25 cellular contexts compared by ENCODE assay signal in genomic region chr10:45599021-45599603, GRCh38.
"Had no signal": no experiment of that assay in that cellular context is flagged by ENCODE, and none has a peak within 500 bp of the region (broad histone marks: within the 10 kb centered on the region; RNA-seq: fewer than 3 reads in every experiment).

No MANE protein-coding gene starts in this region.

- H3K27me3 ChIP-seq: right atrium auricular region had no signal

- H3K4me3 ChIP-seq: esophagus muscularis mucosa, heart right ventricle, neural progenitor cell, right atrium auricular region, tibial nerve had no signal

- H3K4me2 ChIP-seq: neural progenitor cell had no signal

- H3K27ac ChIP-seq: brain microvascular endothelial cell, esophagus muscularis mucosa, foreskin keratinocyte, heart right ventricle, neural progenitor cell, right atrium auricular region, tibial nerve had no signal

- H3K36me3 ChIP-seq: brain microvascular endothelial cell, esophagus muscularis mucosa, heart right ventricle, neural progenitor cell, right atrium auricular region, tibial nerve had no signal

- H3K4me1 ChIP-seq: foreskin keratinocyte had no signal

- H2AFZ ChIP-seq: neural progenitor cell had no signal

- FAIRE-seq: astrocyte had no signal

- H3K9me3 ChIP-seq: esophagus muscularis mucosa, heart right ventricle, right atrium auricular region, tibial nerve had no signal

- DNase-seq: activated CD4-positive, alpha-beta memory T cell treated with anti-CD3 and anti-CD28 coated beads, Interleukin-2, amount 10 ng/mL, durations not matched to agents 7 days and 5 days; activated CD4-positive, alpha-beta T cell treated with anti-CD3 and anti-CD28 coated beads for 1 hour; activated CD4-positive, alpha-beta T cell treated with anti-CD3 and anti-CD28 coated beads, Interleukin-2, amount 10 ng/mL, durations not matched to agents 7 days and 5 days; activated CD8-positive, alpha-beta memory T cell treated with anti-CD3 and anti-CD28 coated beads, Interleukin-2, amount 50 U/mL, for 48 hours; activated gamma-delta T cell treated with Interleukin-2 at 50 U/mL for 16 hours; activated naive CD4-positive, alpha-beta T cell treated with anti-CD3 and anti-CD28 coated beads, Interleukin-2, amount 50 U/mL, for 16 hours; activated T-cell treated with anti-CD3 and anti-CD28 coated beads, Interleukin-2, amount 50 U/mL, for 24 hours; amniotic stem cell; brain microvascular endothelial cell; caudate nucleus; foreskin keratinocyte; heart right ventricle; left ventricle myocardium superior; mammary epithelial cell; natural killer cell; stimulated activated CD4-positive, alpha-beta T cell treated with anti-CD3 and anti-CD28 coated beads, Interleukin-2, amount 100 ng/mL, for 48 hours; stimulated activated naive CD4-positive, alpha-beta T cell treated with Interleukin-2 at 50 U/mL for 16 hours; T-helper 17 cell; T1000 had no signal

- H3K9ac ChIP-seq: neural progenitor cell had no signal

- ATAC-seq: foreskin keratinocyte, heart right ventricle, left ventricle myocardium superior, natural killer cell, T-helper 17 cell, WTC11 had no signal
